In the genomic region with DNA sequence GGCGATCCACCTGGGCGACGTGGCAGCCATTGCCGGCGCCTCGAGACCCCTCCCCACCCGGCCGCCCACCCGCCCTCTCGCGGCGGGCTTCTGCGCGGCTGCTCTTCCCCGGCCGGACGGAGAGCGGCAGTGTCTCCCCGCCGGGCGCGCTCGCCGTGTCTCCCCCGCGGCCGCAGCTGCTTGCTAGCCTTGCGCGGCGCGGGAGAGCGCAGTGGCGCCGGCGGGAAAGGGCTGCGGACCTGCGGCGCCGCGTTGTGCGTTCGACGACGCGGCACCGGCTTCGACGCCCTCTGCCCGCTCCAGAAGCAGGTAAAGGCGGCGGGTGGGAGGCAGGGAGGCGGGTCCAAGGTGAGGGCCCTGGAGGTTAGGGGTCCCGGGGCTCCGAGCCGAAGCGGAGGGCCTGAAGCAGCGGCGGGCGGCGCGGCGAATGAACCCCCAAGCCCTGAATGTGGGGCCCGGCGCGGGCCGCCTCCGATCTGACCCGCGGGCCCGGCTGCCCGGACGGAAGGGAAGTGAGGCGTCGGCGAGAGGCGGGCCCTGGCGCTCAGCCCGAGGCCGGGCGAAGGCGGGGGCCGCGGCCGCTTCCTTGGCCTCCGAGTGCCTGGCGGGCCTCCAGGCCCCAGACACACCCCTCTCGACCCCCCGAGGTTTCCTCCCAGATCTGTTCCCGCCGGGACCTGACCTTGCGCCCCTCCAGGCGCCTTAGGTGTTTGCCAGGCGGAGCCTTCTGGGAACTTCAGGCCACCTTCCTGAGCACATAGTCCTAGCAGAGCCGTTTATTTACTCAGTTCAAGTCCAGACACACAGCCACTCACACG, we compare ENCODE assay signal across 8 cellular contexts. TPM values are rescaled to one million over a fixed set of nuclear protein-coding genes. Genes with fewer than 3 reads are reported as not detected.
DNase-seq lines count a peak whose midpoint lies in the region; ATAC-seq and TF ChIP-seq lines count a peak whose summit lies in the region.

A gene (plus strand): TSS at position 129 of the 818 bp plus-strand sequence. CDS start 40,491 bp downstream, outside the sequence.

- peaks cover 36% of the 10 kb centered on the region for H3K4me1 Mint-ChIP-seq in activated CD4-positive, alpha-beta T cell treated with anti-CD3 and anti-CD28 coated beads, Interleukin-2, amount 10 ng/mL, durations not matched to agents 7 days and 5 days

- H3K4me3 Mint-ChIP-seq in activated CD4-positive, alpha-beta T cell treated with anti-CD3 and anti-CD28 coated beads, Interleukin-2, amount 10 ng/mL, durations not matched to agents 7 days and 5 days: peak within 1 kb of the TSS; percentile 92

- peak; percentile 46 for TF ChIP-seq CTCF in liver (IDR thresholded peaks at IDR 0.05; ENCODE audit: low read depth, low read length, missing input control)

- no peaks in the 10 kb centered on the region for H3K9me3 Mint-ChIP-seq in activated CD4-positive, alpha-beta T cell treated with anti-CD3 and anti-CD28 coated beads, Interleukin-2, amount 10 ng/mL, durations not matched to agents 7 days and 5 days

- H3K36me3 ChIP-seq in liver (ENCODE audit: control insufficient read depth in 4 of 4, insufficient read depth in 3 of 4, low read depth in 1 of 4, low read length in 3 of 4): no peaks in the 10 kb centered on the region

- POLR2A ChIA-PET in activated CD4-positive, alpha-beta T cell treated with anti-CD3 and anti-CD28 coated beads, Interleukin-2, amount 10 ng/mL, durations not matched to agents 7 days and 5 days (lab: Charles Lee): interaction anchor here (0.6 to 1.0 kb wide), 2 partner anchors 143 to 169 kb away, joined by 5 to 6 read pairs; no protein-coding TSS in a partner anchor

- H3K4me1 ChIP-seq in liver (ENCODE audit: control insufficient read depth in 4 of 4, insufficient read depth in 4 of 4, low read length in 3 of 4): peaks cover 1 to 22% (median 14%) of the 10 kb centered on the region in 4 donors

- H3K9ac ChIP-seq in liver (ENCODE audit: low read depth in 1 of 2, low read length in 2 of 2): peak within 1 kb of the TSS; percentile 96 to 97

- H3K9me3 ChIP-seq in liver (ENCODE audit: control insufficient read depth in 4 of 4, low read length in 3 of 4): no peaks in the 10 kb centered on the region

- ATAC-seq in GM19043 (IDR thresholded peaks at IDR 0.05; ENCODE audit: low read depth, unreplicated experiment): peak; percentile 49
- peak; percentile 65 for ATAC-seq in HG03432 (IDR thresholded peaks at IDR 0.05; ENCODE audit: unreplicated experiment)

- WGBS in liver: under 1% methylated on average over 95 of the region's 95 CpGs

- peak within 1 kb of the TSS; percentile 97 for H3K27ac Mint-ChIP-seq in activated CD4-positive, alpha-beta T cell treated with anti-CD3 and anti-CD28 coated beads, Interleukin-2, amount 10 ng/mL, durations not matched to agents 7 days and 5 days

- no peaks in the 10 kb centered on the region for H3K27me3 Mint-ChIP-seq in activated CD4-positive, alpha-beta T cell treated with anti-CD3 and anti-CD28 coated beads, Interleukin-2, amount 10 ng/mL, durations not matched to agents 7 days and 5 days

- peak within 1 kb of the TSS; percentile 74 to 98 (median 83) for H3K4me3 ChIP-seq in liver (ENCODE audit: low read depth in 1 of 3, low read length in 3 of 3)

- H3K36me3 Mint-ChIP-seq in activated CD4-positive, alpha-beta T cell treated with anti-CD3 and anti-CD28 coated beads, Interleukin-2, amount 10 ng/mL, durations not matched to agents 7 days and 5 days (ENCODE audit: low read depth): peaks cover 14% of the 10 kb centered on the region

- peak within 1 kb of the TSS; percentile 100 for H3K27ac ChIP-seq in liver (ENCODE audit: low read depth in 1 of 2, low read length in 2 of 2)

- TF ChIP-seq RAD21 in liver (IDR thresholded peaks at IDR 0.05): peak; percentile 17 to 46

- H3K27me3 ChIP-seq in liver (ENCODE audit: control insufficient read depth in 4 of 4, insufficient read depth in 4 of 4, low read length in 3 of 4): no peaks in the 10 kb centered on the region

- CTCF ChIA-PET in activated CD4-positive, alpha-beta T cell treated with anti-CD3 and anti-CD28 coated beads, Interleukin-2, amount 10 ng/mL, durations not matched to agents 7 days and 5 days (lab: Charles Lee): interaction anchor here (0.6 to 2.2 kb wide), 18 partner anchors 8 to 308 kb away, joined by 3 to 19 read pairs (median 4); a partner anchor contains a TSS

- DNase-seq in AML-193 (lab: John Stamatoyannopoulos, UW) (peak; percentile 56 to 69), NCI-H510A treated with DMSO at 0.1 percent for 48 hours (lab: John Stamatoyannopoulos, UW) (peak; percentile 48), dedifferentiated amniotic fluid mesenchymal stem cell (ENCODE audit: extremely low spot score) (peak; percentile 72)
- peak; percentile 75 for DNase-seq in activated CD4-positive, alpha-beta T cell treated with anti-CD3 and anti-CD28 coated beads, Interleukin-2, amount 10 ng/mL, durations not matched to agents 7 days and 5 days
- DNase-seq in stimulated activated CD4-positive, alpha-beta T cell treated with anti-CD3 and anti-CD28 coated beads, Interleukin-4, amount 100 ng/mL, for 24 hours: peak; percentile 75

TF ChIP-seq in liver, 16 proteins besides CTCF, POLR2A, EP300 and RAD21:
- TF ChIP-seq HNF4A (conservative IDR thresholded peaks at IDR 0.05): peak in 1 of 2 donors; percentile 8
- TF ChIP-seq FOXA1 (IDR thresholded peaks at IDR 0.05): no peak
- no peak for TF ChIP-seq JUND (IDR thresholded peaks at IDR 0.05)
- peak; percentile 66 for TF ChIP-seq NR2F2 (IDR thresholded peaks at IDR 0.05)
- no peak for TF ChIP-seq RXRA (IDR thresholded peaks at IDR 0.05)
- TF ChIP-seq, protein P1, sequence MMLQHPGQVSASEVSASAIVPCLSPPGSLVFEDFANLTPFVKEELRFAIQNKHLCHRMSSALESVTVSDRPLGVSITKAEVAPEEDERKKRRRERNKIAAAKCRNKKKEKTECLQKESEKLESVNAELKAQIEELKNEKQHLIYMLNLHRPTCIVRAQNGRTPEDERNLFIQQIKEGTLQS (IDR thresholded peaks at IDR 0.05): no peak
- TF ChIP-seq SP1 (IDR thresholded peaks at IDR 0.05): no peak
- TF ChIP-seq, protein P2, sequence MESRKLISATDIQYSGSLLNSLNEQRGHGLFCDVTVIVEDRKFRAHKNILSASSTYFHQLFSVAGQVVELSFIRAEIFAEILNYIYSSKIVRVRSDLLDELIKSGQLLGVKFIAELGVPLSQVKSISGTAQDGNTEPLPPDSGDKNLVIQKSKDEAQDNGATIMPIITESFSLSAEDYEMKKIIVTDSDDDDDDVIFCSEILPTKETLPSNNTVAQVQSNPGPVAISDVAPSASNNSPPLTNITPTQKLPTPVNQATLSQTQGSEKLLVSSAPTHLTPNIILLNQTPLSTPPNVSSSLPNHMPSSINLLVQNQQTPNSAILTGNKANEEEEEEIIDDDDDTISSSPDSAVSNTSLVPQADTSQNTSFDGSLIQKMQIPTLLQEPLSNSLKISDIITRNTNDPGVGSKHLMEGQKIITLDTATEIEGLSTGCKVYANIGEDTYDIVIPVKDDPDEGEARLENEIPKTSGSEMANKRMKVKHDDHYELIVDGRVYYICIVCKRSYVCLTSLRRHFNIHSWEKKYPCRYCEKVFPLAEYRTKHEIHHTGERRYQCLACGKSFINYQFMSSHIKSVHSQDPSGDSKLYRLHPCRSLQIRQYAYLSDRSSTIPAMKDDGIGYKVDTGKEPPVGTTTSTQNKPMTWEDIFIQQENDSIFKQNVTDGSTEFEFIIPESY (IDR thresholded peaks at IDR 0.05): no peak
- peak; percentile 27 for TF ChIP-seq FOXA2 (IDR thresholded peaks at IDR 0.05)

RNA-seq across cellular contexts. Expression of the gene that starts here (rescaled TPM):
- total RNA-seq in activated CD4-positive, alpha-beta T cell treated with anti-CD3 and anti-CD28 coated beads, Interleukin-2, amount 10 ng/mL, durations not matched to agents 7 days and 5 days: 10 to 100 TPM; 32.2 to 39.2 TPM
- 10 to 100 TPM; 17.0 to 19.9 TPM for total RNA-seq in liver
- polyA plus RNA-seq in liver: 1 to 10 TPM; 2.3 to 4.9 TPM

Comparison
In these comparisons a context has a peak if more than half of its experiments do, and no peak if none do; other contexts are left out.
1. Peak in every context shown above with its lines: DNase-seq, ATAC-seq, H3K4me3 ChIP-seq and H3K27ac ChIP-seq.